ENCODE assay signal across 21 cellular contexts in the genomic region with DNA sequence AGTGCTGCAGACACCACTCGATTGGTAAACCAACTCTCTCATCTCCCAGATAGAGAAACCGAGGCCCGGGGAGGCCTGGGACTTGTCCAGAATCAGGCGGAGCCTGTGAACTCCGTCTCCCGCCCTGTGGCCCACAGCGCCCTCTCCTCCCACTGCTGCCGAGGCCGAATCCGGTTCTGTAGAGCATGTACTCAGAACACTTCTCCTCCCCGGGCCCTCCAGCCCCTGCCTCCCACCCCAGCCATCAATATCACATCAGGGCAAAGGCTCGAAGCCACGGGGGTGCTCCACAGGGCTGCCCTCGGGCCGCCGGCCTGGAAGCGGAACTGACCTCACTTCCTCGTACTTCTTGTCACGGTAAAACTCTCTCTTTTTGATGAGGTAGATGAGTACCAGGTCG. TPM values are rescaled to one million over a fixed set of nuclear protein-coding genes. Genes with fewer than 3 reads are reported as not detected.
"Had no signal": no experiment of that assay in that cellular context is flagged by ENCODE, and none has a peak within 500 bp of the region (broad histone marks: within the 10 kb centered on the region; RNA-seq: fewer than 3 reads in every experiment).

No MANE protein-coding gene starts in this region.

- H3K4me3 Mint-ChIP-seq: activated naive CD8-positive, alpha-beta T cell treated with anti-CD3 and anti-CD28 coated beads, Interleukin-2, amount 50 U/mL, for 24 hours; activated T-cell treated with anti-CD3 and anti-CD28 coated beads, Interleukin-2, amount 50 U/mL, for 72 hours; brain; nephron; stimulated activated naive CD8-positive, alpha-beta T cell treated with anti-CD3 and anti-CD28 coated beads, Interleukin-15, amount 100 ng/mL, for 72 hours had no signal

- H3K4me1 Mint-ChIP-seq: brain had no signal

- H3K9me3 Mint-ChIP-seq: activated naive CD8-positive, alpha-beta T cell treated with anti-CD3 and anti-CD28 coated beads, Interleukin-2, amount 50 U/mL, for 24 hours; activated T-cell treated with anti-CD3 and anti-CD28 coated beads, Interleukin-2, amount 50 U/mL, for 72 hours; brain; nephron; stimulated activated naive CD8-positive, alpha-beta T cell treated with anti-CD3 and anti-CD28 coated beads, Interleukin-15, amount 100 ng/mL, for 72 hours had no signal

- H3K36me3 Mint-ChIP-seq: brain had no signal

- DNase-seq: activated CD4-positive, alpha-beta T cell treated with anti-CD3 and anti-CD28 coated beads for 48 hours; activated CD8-positive, alpha-beta memory T cell treated with anti-CD3 and anti-CD28 coated beads for 24 hours; activated CD8-positive, alpha-beta memory T cell treated with anti-CD3 and anti-CD28 coated beads, Interleukin-2, amount 50 U/mL, for 48 hours; activated naive CD8-positive, alpha-beta T cell treated with anti-CD3 and anti-CD28 coated beads, Interleukin-2, amount 50 U/mL, for 24 hours; activated T-cell treated with anti-CD3 and anti-CD28 coated beads, Interleukin-2, amount 50 U/mL, for 72 hours; anterior cingulate cortex; caudate nucleus; dorsolateral prefrontal cortex; foreskin fibroblast; nucleus accumbens; posterior cingulate gyrus; stimulated activated CD4-positive, alpha-beta T cell treated with anti-CD3 and anti-CD28 coated beads, Interleukin-12 subunit alpha, Interleukin-12 subunit beta, amount 100 ng/mL, for 4 hours; stimulated activated CD4-positive, alpha-beta T cell treated with anti-CD3 and anti-CD28 coated beads, Interleukin-2, amount 100 ng/mL, for 24 hours; stimulated activated naive CD8-positive, alpha-beta T cell treated with anti-CD3 and anti-CD28 coated beads, Interleukin-15, amount 100 ng/mL, for 72 hours; transverse colon; uterus had no signal

- ATAC-seq: activated naive CD8-positive, alpha-beta T cell treated with anti-CD3 and anti-CD28 coated beads, Interleukin-2, amount 50 U/mL, for 24 hours; activated T-cell treated with anti-CD3 and anti-CD28 coated beads, Interleukin-2, amount 50 U/mL, for 72 hours; stimulated activated naive CD8-positive, alpha-beta T cell treated with anti-CD3 and anti-CD28 coated beads, Interleukin-15, amount 100 ng/mL, for 72 hours had no signal

- FAIRE-seq: islet of Langerhans, TTC549 had no signal

- H3K27me3 Mint-ChIP-seq: activated naive CD8-positive, alpha-beta T cell treated with anti-CD3 and anti-CD28 coated beads, Interleukin-2, amount 50 U/mL, for 24 hours; stimulated activated naive CD8-positive, alpha-beta T cell treated with anti-CD3 and anti-CD28 coated beads, Interleukin-15, amount 100 ng/mL, for 72 hours had no signal

- H3K27ac Mint-ChIP-seq: activated naive CD8-positive, alpha-beta T cell treated with anti-CD3 and anti-CD28 coated beads, Interleukin-2, amount 50 U/mL, for 24 hours; activated T-cell treated with anti-CD3 and anti-CD28 coated beads, Interleukin-2, amount 50 U/mL, for 72 hours; brain; nephron had no signal

RNA-seq across cellular contexts. Expression of gene P2RX5, which starts 14.4 kb away (rescaled TPM):
- total RNA-seq: hepatocyte had no signal
- polyA plus RNA-seq: hepatocyte had no signal
